ENCODE assay signal across 21 cellular contexts in the genomic region with DNA sequence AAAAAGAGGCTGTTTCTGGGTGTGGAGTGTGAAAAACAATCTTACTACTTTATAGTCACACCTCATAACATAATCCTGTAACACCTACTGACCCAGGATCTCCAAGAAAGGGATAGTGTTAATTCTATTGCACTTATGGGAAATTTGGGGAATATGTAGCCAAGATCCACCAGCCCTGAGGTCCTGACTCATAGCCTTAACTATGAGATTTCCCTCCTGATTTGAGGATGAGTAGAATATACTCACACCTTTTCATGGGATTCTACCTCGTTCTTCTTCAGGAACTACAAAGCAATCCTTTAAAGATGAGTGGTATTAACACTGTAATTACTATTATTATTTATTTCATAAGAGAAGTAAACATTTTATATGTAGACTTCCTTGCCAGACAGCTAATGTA.
"Had no signal": no experiment of that assay in that cellular context is flagged by ENCODE, and none has a peak within 500 bp of the region (broad histone marks: within the 10 kb centered on the region; RNA-seq: fewer than 3 reads in every experiment).

No MANE protein-coding gene starts in this region.

- ATAC-seq: gastrocnemius medialis; left cardiac atrium; left ventricle myocardium superior; naive thymus-derived CD4-positive, alpha-beta T cell; right lobe of liver; stimulated activated memory B cell treated with anti-CD40 and anti-IgM and Interleukin-4, amounts not matched to agents 10 μg/mL and 1 μg/mL and 100 μg/mL, for 72 hours; stimulated activated naive CD8-positive, alpha-beta T cell treated with anti-CD3 and anti-CD28 coated beads, Interleukin-15, amount 100 ng/mL, for 72 hours had no signal

- FAIRE-seq: endothelial cell of umbilical vein, kidney had no signal

- DNase-seq: gastrocnemius medialis; immature natural killer cell; kidney; left cardiac atrium; left ventricle myocardium superior; naive thymus-derived CD4-positive, alpha-beta T cell; nephron progenitor cell; right lobe of liver; spleen; stimulated activated CD4-positive, alpha-beta T cell treated with anti-CD3 and anti-CD28 coated beads, Interleukin-15, amount 100 ng/mL, for 24 hours; stimulated activated CD4-positive, alpha-beta T cell treated with anti-CD3 and anti-CD28 coated beads, Interleukin-1b, Interleukin-23, amount 100 ng/mL, for 48 hours; stimulated activated CD4-positive, alpha-beta T cell treated with anti-CD3 and anti-CD28 coated beads, Interleukin-4, amount 100 ng/mL, for 24 hours; stimulated activated naive CD8-positive, alpha-beta T cell treated with anti-CD3 and anti-CD28 coated beads, Interleukin-15, amount 100 ng/mL, for 72 hours; substantia nigra; transverse colon had no signal

- H3K27ac ChIP-seq: gastrocnemius medialis, parathyroid adenoma, prostate gland, right lobe of liver, spleen, thoracic aorta had no signal

- H3K9me3 ChIP-seq: gastrocnemius medialis, prostate gland, right lobe of liver, spleen, thoracic aorta, transverse colon had no signal

- H3K27me3 ChIP-seq: gastrocnemius medialis, right lobe of liver, transverse colon had no signal

- H3K4me3 ChIP-seq: gastrocnemius medialis, lung, prostate gland, right lobe of liver, spleen, thoracic aorta, transverse colon had no signal

- H3K36me3 ChIP-seq: gastrocnemius medialis, prostate gland, right lobe of liver, spleen, thoracic aorta, transverse colon had no signal

- H3K4me1 ChIP-seq: gastrocnemius medialis, parathyroid adenoma, prostate gland, right lobe of liver, spleen had no signal
